ENCODE assay signal across 22 cellular contexts in genomic region chr1:76266762-76267161, GRCh38.
DNase-seq lines count a peak whose midpoint lies in the region; ATAC-seq and TF ChIP-seq lines count a peak whose summit lies in the region.
"Had no signal": no experiment of that assay in that cellular context is flagged by ENCODE, and none has a peak within 500 bp of the region (broad histone marks: within the 10 kb centered on the region; RNA-seq: fewer than 3 reads in every experiment).

No MANE protein-coding gene starts in this region.

- H3K4me1 Mint-ChIP-seq in activated naive CD4-positive, alpha-beta T cell treated with anti-CD3 and anti-CD28 coated beads for 36 hours (ENCODE audit: low read depth), result peaks cover 60% of the 10 kb centered on the region
- peaks cover 45% of the 10 kb centered on the region for H3K4me1 Mint-ChIP-seq in activated CD8-positive, alpha-beta T cell treated with anti-CD3 and anti-CD28 coated beads for 36 hours (ENCODE audit: low read depth)

- H3K27me3 Mint-ChIP-seq in activated naive CD4-positive, alpha-beta T cell treated with anti-CD3 and anti-CD28 coated beads for 36 hours (ENCODE audit: low read depth), result no peaks in the 10 kb centered on the region
- H3K27me3 Mint-ChIP-seq in activated CD8-positive, alpha-beta T cell treated with anti-CD3 and anti-CD28 coated beads for 36 hours, result no peaks in the 10 kb centered on the region

- CTCF ChIA-PET in activated naive CD4-positive, alpha-beta T cell treated with anti-CD3 and anti-CD28 coated beads for 36 hours (lab: Charles Lee), result interaction anchor here (0.9 kb wide), 1 partner anchor 24 kb away, joined by 3 read pairs; no protein-coding TSS in a partner anchor
- CTCF ChIA-PET in activated CD8-positive, alpha-beta T cell treated with anti-CD3 and anti-CD28 coated beads for 36 hours (lab: Charles Lee), result interaction anchor here (1.4 to 2.0 kb wide), 3 partner anchors 9 to 113 kb away, joined by 4 to 8 read pairs (median 4); no protein-coding TSS in a partner anchor

- H3K27ac Mint-ChIP-seq in activated naive CD4-positive, alpha-beta T cell treated with anti-CD3 and anti-CD28 coated beads for 36 hours, result peak overlapping the region; percentile 83
- H3K27ac Mint-ChIP-seq in activated CD8-positive, alpha-beta T cell treated with anti-CD3 and anti-CD28 coated beads for 36 hours, result peak overlapping the region; percentile 79
- H3K27ac Mint-ChIP-seq: nephron progenitor cell had no signal

- no peak for DNase-seq in activated naive CD4-positive, alpha-beta T cell treated with anti-CD3 and anti-CD28 coated beads for 36 hours
- DNase-seq in activated naive CD4-positive, alpha-beta T cell (lab: John Stamatoyannopoulos, UW), result no peak
- DNase-seq in DMS79 treated with DMSO at 0.1 percent for 48 hours (lab: John Stamatoyannopoulos, UW), result peak; percentile 43
- DNase-seq in activated CD8-positive, alpha-beta T cell treated with anti-CD3 and anti-CD28 coated beads for 36 hours, result no peak
- DNase-seq in myocyte (ENCODE audit: low read depth), result peak; percentile 0
- no peak for DNase-seq in AG08395 (ENCODE audit: low spot score)
- DNase-seq: adrenal gland; midbrain; NCI-H1105 treated with DMSO at 0.1 percent for 48 hours; NCI-H1930; NCI-H524 treated with DMSO at 0.1 percent for 48 hours; nephron progenitor cell; ovary; Peyer's patch; retina; spleen; stimulated activated CD4-positive, alpha-beta T cell treated with anti-CD3 and anti-CD28 coated beads, Interleukin-2, amount 100 ng/mL, for 48 hours; substantia nigra; upper lobe of left lung had no signal

- no peaks in the 10 kb centered on the region for H3K36me3 Mint-ChIP-seq in activated naive CD4-positive, alpha-beta T cell treated with anti-CD3 and anti-CD28 coated beads for 36 hours (ENCODE audit: low read depth)
- H3K36me3 Mint-ChIP-seq in activated CD8-positive, alpha-beta T cell treated with anti-CD3 and anti-CD28 coated beads for 36 hours (ENCODE audit: low read depth), result no peaks in the 10 kb centered on the region
- H3K36me3 Mint-ChIP-seq: brain had no signal

- no peaks in the 10 kb centered on the region for H3K9me3 Mint-ChIP-seq in activated naive CD4-positive, alpha-beta T cell treated with anti-CD3 and anti-CD28 coated beads for 36 hours
- no peaks in the 10 kb centered on the region for H3K9me3 Mint-ChIP-seq in activated CD8-positive, alpha-beta T cell treated with anti-CD3 and anti-CD28 coated beads for 36 hours
- H3K9me3 Mint-ChIP-seq: brain, nephron progenitor cell had no signal

- H3K4me3 Mint-ChIP-seq in activated naive CD4-positive, alpha-beta T cell treated with anti-CD3 and anti-CD28 coated beads for 36 hours, result no peak overlapping the region
- H3K4me3 Mint-ChIP-seq in activated CD8-positive, alpha-beta T cell treated with anti-CD3 and anti-CD28 coated beads for 36 hours, result no peak overlapping the region
- H3K4me3 Mint-ChIP-seq: brain, nephron progenitor cell had no signal

- POLR2A ChIA-PET in activated CD8-positive, alpha-beta T cell treated with anti-CD3 and anti-CD28 coated beads for 36 hours (lab: Charles Lee), result no interaction called here

- no peak for ATAC-seq in activated CD8-positive, alpha-beta T cell treated with anti-CD3 and anti-CD28 coated beads for 36 hours
- no peak for ATAC-seq in HG02678 (IDR thresholded peaks at IDR 0.05; ENCODE audit: unreplicated experiment)
- ATAC-seq: HCT116 had no signal

- intact Hi-C loops in activated naive CD4-positive, alpha-beta T cell treated with anti-CD3 and anti-CD28 coated beads for 36 hours (cut with micrococcal nuclease), result loop anchor here (1.0 to 10.0 kb wide), 8 partner anchors 8 to 1488 kb away; partner anchors contain the start of genes USP33 and ZZZ3
- intact Hi-C loops in activated CD8-positive, alpha-beta T cell treated with anti-CD3 and anti-CD28 coated beads for 36 hours (cut with micrococcal nuclease), result loop anchor here (10.0 kb wide), 1 partner anchor 112 kb away; no protein-coding TSS in a partner anchor

- TF ChIP-seq CTCF in activated CD8-positive, alpha-beta T cell treated with anti-CD3 and anti-CD28 coated beads for 36 hours (IDR thresholded peaks at IDR 0.05), result no peak

Comparison
In these comparisons a context has a peak if more than half of its experiments do, and no peak if none do; other contexts are left out.
1. DNase-seq: peak in DMS79 treated with DMSO at 0.1 percent for 48 hours (single experiment) and myocyte (single experiment); none in activated naive CD4-positive, alpha-beta T cell treated with anti-CD3 and anti-CD28 coated beads for 36 hours (single experiment), activated naive CD4-positive, alpha-beta T cell (0 of 4), activated CD8-positive, alpha-beta T cell treated with anti-CD3 and anti-CD28 coated beads for 36 hours (single experiment) and AG08395 (single experiment).